Comparison of ENCODE assay signal across 7 cellular contexts in genomic region chr21:43456616-43457311, GRCh38. TPM values are rescaled to one million over a fixed set of nuclear protein-coding genes. Genes with fewer than 3 reads are reported as not detected.
DNase-seq lines count a peak whose midpoint lies in the region; ATAC-seq, FAIRE-seq and TF ChIP-seq lines count a peak whose summit lies in the region.
"Not testable (repeated sequence)": the region's sequence is repeated elsewhere in the genome, so short reads cannot be mapped to it uniquely, and the experiment has no call there.

No MANE protein-coding gene starts in this region.

- H2AFZ ChIP-seq in DND-41 (ENCODE audit: low read depth, low read length); GM12878 (ENCODE audit: control insufficient read depth, low read depth, low read length): not testable (repeated sequence)

- H3K27me3 ChIP-seq in DND-41 (ENCODE audit: insufficient read depth, low read length, poor library complexity); GM12878 (replicated peaks in 1 of 2; ENCODE audit: control insufficient read depth in 2 of 2, insufficient read depth in 2 of 2, low read length in 1 of 2): not testable (repeated sequence)

- not testable (repeated sequence) for H3K79me2 ChIP-seq in DND-41 (ENCODE audit: insufficient read depth, low read length); GM12878 (ENCODE audit: control insufficient read depth, insufficient read depth, low read length)

- H3K9me3 Mint-ChIP-seq in activated CD8-positive, alpha-beta T cell treated with anti-CD3 and anti-CD28 coated beads, Interleukin-2, amount 10 ng/mL, durations not matched to agents 7 days and 5 days (ENCODE audit: insufficient read depth); naive B cell; stimulated activated effector memory CD8-positive, alpha-beta T cell treated with anti-CD3 and anti-CD28 coated beads, Interleukin-12 subunit alpha, Interleukin-12 subunit beta, amount 100 ng/mL, for 72 hours: not testable (repeated sequence)

- not testable (repeated sequence) for H3K4me2 ChIP-seq in DND-41 (ENCODE audit: insufficient read depth, low read length); GM12878 (ENCODE audit: control insufficient read depth, insufficient read depth)

- not testable (repeated sequence) for H3K4me3 ChIP-seq in DND-41 (ENCODE audit: low read depth in 1 of 2, low read length in 2 of 2); GM12878

- peak; percentile 73 for FAIRE-seq in GM12878 (lab: Jason Lieb, UNC)

- not testable (repeated sequence) for H3K4me1 ChIP-seq in DND-41 (ENCODE audit: insufficient read depth, low read length); GM12878 (ENCODE audit: control insufficient read depth, insufficient read depth, low read length)

- DNase-seq in DND-41; activated CD8-positive, alpha-beta T cell treated with anti-CD3 and anti-CD28 coated beads, Interleukin-2, amount 10 ng/mL, durations not matched to agents 7 days and 5 days; GM12878 (ENCODE audit: low read depth, low spot score); Right ventricle myocardium superior; left colon; naive B cell; stimulated activated effector memory CD8-positive, alpha-beta T cell treated with anti-CD3 and anti-CD28 coated beads, Interleukin-12 subunit alpha, Interleukin-12 subunit beta, amount 100 ng/mL, for 72 hours (ENCODE audit: low spot score in 2 of 2): not testable (repeated sequence)

- H3K9me3 ChIP-seq in DND-41 (ENCODE audit: insufficient read depth, low read length, severe bottlenecking); GM12878 (replicated peaks; ENCODE audit: control insufficient read depth, insufficient read depth, low read length): not testable (repeated sequence)

- H3K4me1 Mint-ChIP-seq in activated CD8-positive, alpha-beta T cell treated with anti-CD3 and anti-CD28 coated beads, Interleukin-2, amount 10 ng/mL, durations not matched to agents 7 days and 5 days (ENCODE audit: low read depth); naive B cell; stimulated activated effector memory CD8-positive, alpha-beta T cell treated with anti-CD3 and anti-CD28 coated beads, Interleukin-12 subunit alpha, Interleukin-12 subunit beta, amount 100 ng/mL, for 72 hours: not testable (repeated sequence)

- in situ Hi-C loops in GM12878 (cut with MboI), result not testable (repeated sequence)

- H3K36me3 Mint-ChIP-seq in activated CD8-positive, alpha-beta T cell treated with anti-CD3 and anti-CD28 coated beads, Interleukin-2, amount 10 ng/mL, durations not matched to agents 7 days and 5 days (ENCODE audit: low read depth); naive B cell; stimulated activated effector memory CD8-positive, alpha-beta T cell treated with anti-CD3 and anti-CD28 coated beads, Interleukin-12 subunit alpha, Interleukin-12 subunit beta, amount 100 ng/mL, for 72 hours: not testable (repeated sequence)

- intact Hi-C loops in GM12878 (cut with micrococcal nuclease; ENCODE audit: unreplicated experiment); Right ventricle myocardium superior (cut with DNase I); left colon (cut with DNase I, micrococcal nuclease): not testable (repeated sequence)

- not testable (repeated sequence) for BruUV-seq in GM12878 (replicated peaks; lab: Mats Ljungman, UMichigan)

- CTCF ChIA-PET in activated CD8-positive, alpha-beta T cell treated with anti-CD3 and anti-CD28 coated beads, Interleukin-2, amount 10 ng/mL, durations not matched to agents 7 days and 5 days (lab: Charles Lee); GM12878 (lab: Yijun Ruan, JAX): not testable (repeated sequence)

- RAD21 ChIA-PET in GM12878 (lab: Charles Lee; ENCODE audit: unreplicated experiment), result not testable (repeated sequence)

- H3K27ac Mint-ChIP-seq in activated CD8-positive, alpha-beta T cell treated with anti-CD3 and anti-CD28 coated beads, Interleukin-2, amount 10 ng/mL, durations not matched to agents 7 days and 5 days; naive B cell; stimulated activated effector memory CD8-positive, alpha-beta T cell treated with anti-CD3 and anti-CD28 coated beads, Interleukin-12 subunit alpha, Interleukin-12 subunit beta, amount 100 ng/mL, for 72 hours: not testable (repeated sequence)

- ATAC-seq in DND-41 (ENCODE audit: insufficient read depth, low read depth) (peak; percentile 93), GM12878 (peak; percentile 77), Right ventricle myocardium superior (ENCODE audit: poor library complexity) (peak; percentile 76), left colon (peak; percentile 81), naive B cell (ENCODE audit: low read depth in 2 of 2) (peak; percentile 79 to 82)
- peak; percentile 52 for ATAC-seq in activated CD8-positive, alpha-beta T cell treated with anti-CD3 and anti-CD28 coated beads, Interleukin-2, amount 10 ng/mL, durations not matched to agents 7 days and 5 days
- ATAC-seq in stimulated activated effector memory CD8-positive, alpha-beta T cell treated with anti-CD3 and anti-CD28 coated beads, Interleukin-12 subunit alpha, Interleukin-12 subunit beta, amount 100 ng/mL, for 72 hours, result peak; percentile 58

- TF ChIP-seq POLR2A in GM12878 (IDR thresholded peaks at IDR 0.05; ENCODE audit: low read depth, low read length), result not testable (repeated sequence)

- POLR2A ChIA-PET in activated CD8-positive, alpha-beta T cell treated with anti-CD3 and anti-CD28 coated beads, Interleukin-2, amount 10 ng/mL, durations not matched to agents 7 days and 5 days (lab: Charles Lee); GM12878 (lab: Charles Lee): not testable (repeated sequence)

- not testable (repeated sequence) for TF ChIP-seq RAD21 in GM12878 (IDR thresholded peaks at IDR 0.05; ENCODE audit: insufficient read depth, low read depth, low read length)

- H3K36me3 ChIP-seq in DND-41 (ENCODE audit: insufficient read depth, low read length); GM12878 (ENCODE audit: control insufficient read depth in 2 of 2, insufficient read depth in 2 of 2, low read length in 1 of 2): not testable (repeated sequence)

- SMC1A ChIA-PET in GM12878 (lab: Charles Lee; ENCODE audit: uncharacterized antibody, unreplicated experiment), result not testable (repeated sequence)

- H3K27me3 Mint-ChIP-seq in activated CD8-positive, alpha-beta T cell treated with anti-CD3 and anti-CD28 coated beads, Interleukin-2, amount 10 ng/mL, durations not matched to agents 7 days and 5 days (ENCODE audit: low read depth); naive B cell: not testable (repeated sequence)

- TF ChIP-seq EP300 in GM12878 (IDR thresholded peaks at IDR 0.05; ENCODE audit: borderline replicate concordance in 1 of 2, control insufficient read depth in 1 of 2, low read depth in 2 of 2, low read length in 2 of 2), result not testable (repeated sequence)

- not testable (repeated sequence) for H3K27ac ChIP-seq in DND-41 (ENCODE audit: low read length); GM12878 (ENCODE audit: control insufficient read depth, insufficient read depth)

- H3K9ac ChIP-seq in DND-41 (ENCODE audit: low read depth, low read length); GM12878 (ENCODE audit: control insufficient read depth, insufficient read depth, low read length): not testable (repeated sequence)

- H4K20me1 ChIP-seq in DND-41 (ENCODE audit: insufficient read depth, low read length); GM12878 (ENCODE audit: control insufficient read depth, insufficient read depth): not testable (repeated sequence)

- WGBS in GM12878 (ENCODE audit: insufficient coverage, insufficient replicate concordance, low lambda C conversion rate, missing lambda C conversion rate), result no CpG with 5 or more reads among the region's 33 CpGs

- not testable (repeated sequence) for H3K4me3 Mint-ChIP-seq in activated CD8-positive, alpha-beta T cell treated with anti-CD3 and anti-CD28 coated beads, Interleukin-2, amount 10 ng/mL, durations not matched to agents 7 days and 5 days; naive B cell; stimulated activated effector memory CD8-positive, alpha-beta T cell treated with anti-CD3 and anti-CD28 coated beads, Interleukin-12 subunit alpha, Interleukin-12 subunit beta, amount 100 ng/mL, for 72 hours

- not testable (repeated sequence) for TF ChIP-seq CTCF in DND-41 (IDR thresholded peaks at IDR 0.05; ENCODE audit: borderline replicate concordance, extremely low read depth, low read length, poor library complexity, severe bottlenecking); GM12878 (IDR thresholded peaks at IDR 0.05 in 2 of 3, conservative IDR thresholded peaks at IDR 0.05 in 1 of 3; ENCODE audit: control insufficient read depth in 2 of 3, extremely low read depth in 1 of 3, insufficient read depth in 1 of 3, low read depth in 3 of 3, low read length in 3 of 3)

RNA-seq across cellular contexts. Expression of gene SIK1, which starts 29.8 kb away (rescaled TPM):
- total RNA-seq in activated CD8-positive, alpha-beta T cell treated with anti-CD3 and anti-CD28 coated beads, Interleukin-2, amount 10 ng/mL, durations not matched to agents 7 days and 5 days, result 10 to 100 TPM; 30.1 to 31.5 TPM
- total RNA-seq in GM12878 (2013; cell fraction: nucleolus; rRNA removed), result 10.5 and 12.9 TPM in 2 replicates
- 0.16 and 0.40 TPM in 2 replicates for total RNA-seq in GM12878 (2014; rRNA removed)
- 0.83 and 1.5 TPM in 2 replicates for total RNA-seq in GM12878 (2014; rRNA removed; fragmentation: Illumina TruSeq; extraction: Trizol)
- 7.0 and 7.3 TPM in 2 replicates for total RNA-seq in GM12878 (2021)
- polyA plus RNA-seq in GM12878 (2011; ENCODE audit: low read depth), result 0.75 TPM
- 3.1 and 3.6 TPM in 2 replicates for polyA plus RNA-seq in GM12878 (2011; rRNA removed)
- 0.33 and 1.8 TPM in 2 replicates for polyA plus RNA-seq in GM12878 (2011; cell fraction: cytosol; rRNA removed)
- 1.8 and 2.6 TPM in 2 replicates for polyA plus RNA-seq in GM12878 (2011; cell fraction: nucleus; rRNA removed)
- 0.56 and 1.9 TPM in 2 replicates for polyA plus RNA-seq in GM12878 (2012)
- polyA plus RNA-seq in GM12878 (2014; fragmentation: Illumina TruSeq; extraction: Trizol), result 5.5 and 8.3 TPM in 2 replicates
- polyA plus RNA-seq in GM12878 (2014; fragmentation: Nextera tagmentation; extraction: Ambion mirVana), result under 1 TPM; 0.03 to 0.05 TPM
- polyA plus RNA-seq in GM12878 (2014; rRNA removed), result 0.96 and 2.8 TPM in 2 replicates
- not detected for polyA plus RNA-seq in GM12878 (2016; fragmentation: Nextera tagmentation; extraction: Ambion mirVana)
- 1.5 and 2.9 TPM in 2 replicates for polyA minus RNA-seq in GM12878 (2011; rRNA and poly(A)+ RNA removed)
- 5.5 and 7.7 TPM in 2 replicates for polyA minus RNA-seq in GM12878 (2011; cell fraction: cytosol; rRNA and poly(A)+ RNA removed)
- polyA minus RNA-seq in GM12878 (2011; cell fraction: nucleus; rRNA and poly(A)+ RNA removed), result 1.8 and 6.9 TPM in 2 replicates
- 7.7 TPM for total RNA-seq in Right ventricle myocardium superior
- total RNA-seq in left colon, result 10 to 100 TPM in 1 of 2 donors, 1 to 10 TPM in 1; 8.0 to 30.0 TPM
- 1 to 10 TPM; 2.1 to 6.6 (median 3.8) TPM for polyA plus RNA-seq in naive B cell (ENCODE audit: low read depth in 6 of 6)
